25 cellular contexts compared by ENCODE assay signal in genomic region chr4:20041838-20042237, GRCh38.
"Had no signal": no experiment of that assay in that cellular context is flagged by ENCODE, and none has a peak within 500 bp of the region (broad histone marks: within the 10 kb centered on the region; RNA-seq: fewer than 3 reads in every experiment).

No MANE protein-coding gene starts in this region.

- H3K4me1 Mint-ChIP-seq: endodermal cell, naive B cell had no signal

- H3K27ac ChIP-seq: colonic mucosa, epithelial cell of prostate, esophagus squamous epithelium, gastrocnemius medialis, heart right ventricle, left lung, lower lobe of right lung had no signal

- H3K4me3 ChIP-seq: colonic mucosa, esophagus squamous epithelium, gastrocnemius medialis, heart right ventricle, left lung, lower lobe of right lung, mucosa of descending colon had no signal

- H3K36me3 Mint-ChIP-seq: mesothelial cell of epicardium, naive B cell had no signal

- ATAC-seq: effector memory CD8-positive, alpha-beta T cell; esophagus mucosa; gastrocnemius medialis; heart right ventricle; left cardiac atrium; left lung; left ventricle myocardium superior; lower lobe of right lung; mucosa of descending colon had no signal

- H3K9me3 Mint-ChIP-seq: endodermal cell, mesothelial cell of epicardium had no signal

- H3K4me3 Mint-ChIP-seq: dendritic cell treated with granulocyte-macrophage colony-stimulating factor and Interleukin-4, amounts not matched to agents 40 ng/mL and 50 ng/mL, for 4 days; effector memory CD8-positive, alpha-beta T cell; endodermal cell; mesothelial cell of epicardium; naive B cell had no signal

- DNase-seq: colonic mucosa; cortex of kidney; effector CD8-positive, alpha-beta T cell; effector memory CD8-positive, alpha-beta T cell; endodermal cell; erythroblast; esophagus squamous epithelium; foreskin fibroblast; foreskin melanocyte; gastrocnemius medialis; glutamatergic neuron; head of caudate nucleus; heart right ventricle; hippocampal formation; left cardiac atrium; left lung; left ventricle myocardium superior; lower lobe of right lung; mesenchymal stem cell; mucosa of descending colon; naive B cell had no signal

- H3K36me3 ChIP-seq: colonic mucosa, esophagus squamous epithelium, gastrocnemius medialis, heart right ventricle, left lung, lower lobe of right lung had no signal

- H3K27ac Mint-ChIP-seq: dendritic cell treated with granulocyte-macrophage colony-stimulating factor and Interleukin-4, amounts not matched to agents 40 ng/mL and 50 ng/mL, for 4 days; effector memory CD8-positive, alpha-beta T cell; endodermal cell; mesothelial cell of epicardium had no signal

- H3K27me3 Mint-ChIP-seq: dendritic cell treated with granulocyte-macrophage colony-stimulating factor and Interleukin-4, amounts not matched to agents 40 ng/mL and 50 ng/mL, for 4 days; effector memory CD8-positive, alpha-beta T cell; naive B cell had no signal

- H3K9me3 ChIP-seq: colonic mucosa, esophagus squamous epithelium, gastrocnemius medialis, heart right ventricle, left lung, lower lobe of right lung, mucosa of descending colon had no signal

- H3K27me3 ChIP-seq: colonic mucosa, esophagus squamous epithelium, gastrocnemius medialis, heart right ventricle, left lung had no signal
